Comparison of ENCODE assay signal across 5 cellular contexts in the genomic region with DNA sequence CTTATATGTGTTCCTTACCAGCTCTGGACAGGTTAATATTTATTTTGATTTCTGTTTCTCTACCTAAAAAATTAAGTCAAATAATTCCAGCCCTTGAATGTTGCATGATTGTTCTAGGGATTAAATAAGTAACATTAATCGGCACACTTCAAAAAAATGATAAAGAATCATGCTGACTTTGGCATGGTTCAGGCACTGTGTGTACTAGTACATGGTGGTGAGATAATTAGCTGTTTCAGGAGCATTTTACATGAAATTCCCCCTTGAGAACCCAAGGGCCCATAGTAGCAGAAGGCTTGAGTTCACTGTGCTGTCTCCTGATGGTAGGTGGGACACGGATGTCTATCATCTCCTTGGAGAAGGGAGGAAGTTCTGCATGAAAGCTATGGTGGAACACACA. TPM values are rescaled to one million over a fixed set of nuclear protein-coding genes. Genes with fewer than 3 reads are reported as not detected.
DNase-seq lines count a peak whose midpoint lies in the region; ATAC-seq and TF ChIP-seq lines count a peak whose summit lies in the region.
"Not testable (repeated sequence)": the region's sequence is repeated elsewhere in the genome, so short reads cannot be mapped to it uniquely, and the experiment has no call there.
"Had no signal": no experiment of that assay in that cellular context is flagged by ENCODE, and none has a peak within 500 bp of the region (broad histone marks: within the 10 kb centered on the region; RNA-seq: fewer than 3 reads in every experiment).

No MANE protein-coding gene starts in this region.

- not testable (repeated sequence) for H3K9me3 ChIP-seq in body of pancreas

- intact Hi-C loops in body of pancreas (cut with DNase I), result not testable (repeated sequence)

- not testable (repeated sequence) for H3K4me1 ChIP-seq in body of pancreas

- ATAC-seq in body of pancreas, result peak; percentile 88

- DNase-seq in body of pancreas, result not testable (repeated sequence)

- H3K27ac ChIP-seq in body of pancreas, result not testable (repeated sequence)

- no CpG with 5 or more reads among the region's 2 CpGs for WGBS in body of pancreas, 2 donors

- H3K27me3 ChIP-seq in body of pancreas, result not testable (repeated sequence)

- not testable (repeated sequence) for TF ChIP-seq POLR2A in body of pancreas (IDR thresholded peaks at IDR 0.05)

- not testable (repeated sequence) for H3K4me3 ChIP-seq in body of pancreas

- TF ChIP-seq CTCF in body of pancreas (IDR thresholded peaks at IDR 0.05), result not testable (repeated sequence)

- H3K36me3 ChIP-seq in body of pancreas (replicated peaks in 1 of 2; ENCODE audit: insufficient read depth in 1 of 2, low read depth in 2 of 2), result not testable (repeated sequence)

RNA-seq across cellular contexts. Expression of a gene that starts 44.8 kb away (rescaled TPM):
- total RNA-seq in body of pancreas, result not detected
- total RNA-seq: CD4-positive, alpha-beta memory T cell; CD4-positive, alpha-beta T cell; CD4-positive, CD25-positive, alpha-beta regulatory T cell; CD8-positive, alpha-beta T cell had no signal

RNA-seq across cellular contexts. Expression of a gene that starts 45.4 kb away (rescaled TPM):
- total RNA-seq in body of pancreas, result 1 to 10 TPM; 7.5 to 9.6 TPM
